Comparison of ENCODE assay signal across 22 cellular contexts in the genomic region with DNA sequence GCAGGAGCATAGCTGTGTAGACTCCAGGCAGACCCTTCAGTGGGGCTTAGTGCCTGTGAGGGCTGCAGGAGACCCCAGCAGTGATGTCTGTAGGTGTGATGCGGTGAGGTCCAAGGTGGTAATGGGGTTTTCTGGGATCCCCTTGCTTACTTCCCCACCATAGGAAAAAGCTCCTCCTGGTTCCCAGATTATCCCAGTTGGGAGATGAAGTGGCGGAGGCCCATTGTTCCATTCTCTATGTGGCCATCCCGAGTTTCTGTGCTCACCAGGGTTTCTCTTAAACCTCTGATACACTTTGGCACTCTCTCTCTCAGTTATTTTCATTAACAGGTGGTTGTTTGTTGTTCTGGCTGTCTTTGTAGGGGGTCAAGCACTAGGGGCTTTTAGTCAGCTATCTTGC.
A peak's percentile ranks its signal among the peaks of the same experiment; 100 is the strongest.
DNase-seq lines count a peak whose midpoint lies in the region; ATAC-seq and TF ChIP-seq lines count a peak whose summit lies in the region.
"Had no signal": no experiment of that assay in that cellular context is flagged by ENCODE, and none has a peak within 500 bp of the region (broad histone marks: within the 10 kb centered on the region; RNA-seq: fewer than 3 reads in every experiment).

No MANE protein-coding gene starts in this region.

- H3K18ac ChIP-seq in mesendoderm (ENCODE audit: low read length): no peak overlapping the region

- intact Hi-C loops in esophagus muscularis mucosa (cut with DNase I) (no loop called here), thyroid gland (cut with DNase I) (no loop called here)

- H3K4ac ChIP-seq in mesendoderm (ENCODE audit: low read depth, low read length): no peak overlapping the region

- H3K9me3 ChIP-seq in esophagus muscularis mucosa (peaks cover 0 to 10% (median 7%) of the 10 kb centered on the region in 4 donors), thyroid gland (no peaks in the 10 kb centered on the region)
- H3K9me3 ChIP-seq: BE2C had no signal

- no peak overlapping the region for H3K27ac ChIP-seq in esophagus muscularis mucosa (replicated peaks in 1 of 4)
- no peak overlapping the region for H3K27ac ChIP-seq in mesendoderm (ENCODE audit: low read depth, low read length)
- no peak overlapping the region for H3K27ac ChIP-seq in thyroid gland
- H3K27ac ChIP-seq: BLaER1 had no signal

- H3K79me1 ChIP-seq in mesendoderm (ENCODE audit: low read length): no peaks in the 10 kb centered on the region

- DNase-seq in esophagus muscularis mucosa (ENCODE audit: extremely low spot score): peak; percentile 74
- DNase-seq in mesendoderm: peak; percentile 29
- no peak for DNase-seq in thyroid gland
- DNase-seq in NCI-H1417 (lab: John Stamatoyannopoulos, UW): no peak
- DNase-seq: 8988T; ACHN; BE2C; C1 segment of cervical spinal cord; CD4-positive, alpha-beta memory T cell; CD4-positive, CD25-positive, alpha-beta regulatory T cell; CD8-positive, alpha-beta memory T cell; COR-L47; DMS 273 treated with DMSO at 0.1 percent for 48 hours; DMS153; DMS53; DMS79; DND-41; EL; GDM1 had no signal

- H3K4me3 ChIP-seq in esophagus muscularis mucosa (no peak overlapping the region), mesendoderm (ENCODE audit: low read length) (no peak overlapping the region), thyroid gland (replicated peaks in 1 of 3) (no peak overlapping the region)
- H3K4me3 ChIP-seq: BLaER1, GM12878 had no signal

- no peak overlapping the region for H3K56ac ChIP-seq in mesendoderm (ENCODE audit: low read length)

- H2BK5ac ChIP-seq in mesendoderm (ENCODE audit: low read length): no peak overlapping the region

- H3K36me3 ChIP-seq in esophagus muscularis mucosa: no peaks in the 10 kb centered on the region
- H3K36me3 ChIP-seq in mesendoderm (ENCODE audit: control insufficient read depth, insufficient read depth, low read length): no peaks in the 10 kb centered on the region
- no peaks in the 10 kb centered on the region for H3K36me3 ChIP-seq in thyroid gland
- H3K36me3 ChIP-seq: BE2C, BLaER1 had no signal

- H2BK120ac ChIP-seq in mesendoderm (ENCODE audit: low read depth, low read length): no peak overlapping the region

- TF ChIP-seq CTCF in esophagus muscularis mucosa (IDR thresholded peaks at IDR 0.05) (no peak), thyroid gland (IDR thresholded peaks at IDR 0.05) (no peak)

- no peak for TF ChIP-seq EP300 in esophagus muscularis mucosa (IDR thresholded peaks at IDR 0.05)

- H3K4me2 ChIP-seq in mesendoderm (ENCODE audit: low read length): no peak overlapping the region
- H3K4me2 ChIP-seq: BLaER1 had no signal

- H3K79me2 ChIP-seq in mesendoderm (ENCODE audit: control insufficient read depth, insufficient read depth, low read length): no peaks in the 10 kb centered on the region

- WGBS in esophagus muscularis mucosa: 84% methylated on average over 3 of the region's 3 CpGs
- WGBS in mesendoderm (ENCODE audit: extremely low coverage, insufficient coverage, low lambda C conversion rate): no CpG with 5 or more reads among the region's 3 CpGs
- WGBS in thyroid gland, 2 donors: 75 to 76% methylated on average over 2 to 3 of the region's 3 CpGs

- H2AK5ac ChIP-seq in mesendoderm (ENCODE audit: low read length): no peak overlapping the region

- no peak for ATAC-seq in GM18502 (IDR thresholded peaks at IDR 0.05; ENCODE audit: poor library complexity, unreplicated experiment)
- ATAC-seq: GM12878 had no signal

- no peak overlapping the region for H2BK15ac ChIP-seq in mesendoderm (replicated peaks; ENCODE audit: low read depth)

- H4K5ac ChIP-seq in mesendoderm (ENCODE audit: low read length): no peak overlapping the region

- no peak overlapping the region for H4K8ac ChIP-seq in mesendoderm (ENCODE audit: low read depth, low read length)

- no peak overlapping the region for H3K9ac ChIP-seq in mesendoderm (ENCODE audit: low read length)
- H3K9ac ChIP-seq: BLaER1 had no signal

- peaks cover 0 to 14% (median 13%) of the 10 kb centered on the region in 4 donors for H3K4me1 ChIP-seq in esophagus muscularis mucosa
- no peaks in the 10 kb centered on the region for H3K4me1 ChIP-seq in mesendoderm (ENCODE audit: control insufficient read depth, low read depth, low read length)
- peaks cover 0 to 6% of the 10 kb centered on the region in 2 donors for H3K4me1 ChIP-seq in thyroid gland
- H3K4me1 ChIP-seq: BE2C had no signal

- H3K27me3 ChIP-seq in esophagus muscularis mucosa: peaks cover 0 to 23% (median 0%) of the 10 kb centered on the region in 4 donors
- H3K27me3 ChIP-seq in mesendoderm (ENCODE audit: insufficient read depth, low read length, poor library complexity): no peaks in the 10 kb centered on the region
- no peaks in the 10 kb centered on the region for H3K27me3 ChIP-seq in thyroid gland
- H3K27me3 ChIP-seq: BLaER1 had no signal

- H3K23ac ChIP-seq in mesendoderm (ENCODE audit: low read length): no peak overlapping the region

- TF ChIP-seq POLR2A in esophagus muscularis mucosa (IDR thresholded peaks at IDR 0.05; ENCODE audit: low read depth): no peak
- TF ChIP-seq POLR2A in thyroid gland (IDR thresholded peaks at IDR 0.05): no peak

Comparison
In these comparisons a context has a peak if more than half of its experiments do, and no peak if none do; other contexts are left out.
1. DNase-seq: peak in esophagus muscularis mucosa (single experiment) and mesendoderm (single experiment); none in thyroid gland (0 of 2) and NCI-H1417 (0 of 3).